ENCODE assay signal across 12 cellular contexts in the genomic region with DNA sequence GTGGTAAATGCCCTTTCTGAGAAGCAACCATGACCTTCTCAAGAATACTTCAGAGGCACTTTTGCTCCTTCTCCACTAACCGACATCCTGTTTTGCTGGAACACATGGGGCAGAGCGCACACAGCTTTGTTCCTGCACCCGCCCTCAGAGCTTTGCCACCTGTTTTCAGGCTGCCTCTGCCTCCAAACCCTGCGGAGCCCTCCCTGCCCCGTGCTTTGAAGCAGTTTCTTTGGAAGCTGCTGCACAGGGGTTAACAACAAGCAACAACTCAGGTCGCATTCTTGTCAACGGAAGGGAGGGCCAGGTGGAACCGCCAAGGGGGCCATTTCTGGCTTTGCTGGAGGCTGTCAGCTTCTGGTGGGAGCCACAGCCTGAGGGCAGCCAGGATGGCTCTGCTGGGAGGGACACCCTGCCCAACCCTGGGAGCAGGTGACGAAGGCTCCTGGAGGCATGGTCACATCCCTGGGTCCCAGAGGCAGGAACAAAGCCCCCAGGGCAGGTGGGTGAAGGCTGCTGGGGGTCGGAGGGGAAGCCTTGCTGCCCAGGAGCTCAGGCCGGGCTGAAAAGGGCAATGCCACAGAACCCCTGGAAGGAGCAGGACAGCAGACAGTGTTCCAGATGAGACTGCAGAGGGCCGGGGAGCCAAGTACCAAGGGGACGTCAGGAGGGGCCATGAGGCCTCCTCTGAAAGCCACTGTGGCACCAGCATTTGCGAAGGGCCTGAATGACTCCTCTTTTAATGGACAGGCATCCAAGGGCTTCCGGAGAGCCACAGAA. TPM values are rescaled to one million over a fixed set of nuclear protein-coding genes. Genes with fewer than 3 reads are reported as not detected.
DNase-seq lines count a peak whose midpoint lies in the region; ATAC-seq lines count a peak whose summit lies in the region.
"Had no signal": no experiment of that assay in that cellular context is flagged by ENCODE, and none has a peak within 500 bp of the region (broad histone marks: within the 10 kb centered on the region; RNA-seq: fewer than 3 reads in every experiment).

No MANE protein-coding gene starts in this region.

- peak overlapping the region; percentile 62 for H3K4me3 ChIP-seq in CD4-positive, CD25-positive, alpha-beta regulatory T cell (ENCODE audit: low read depth, low read length)
- H3K4me3 ChIP-seq: pancreas, tibial nerve had no signal

- H3K27me3 ChIP-seq in CD4-positive, CD25-positive, alpha-beta regulatory T cell (ENCODE audit: control insufficient read depth, insufficient read depth, low read length) = no peaks in the 10 kb centered on the region
- H3K27me3 ChIP-seq: pancreas had no signal

- peaks cover 11% of the 10 kb centered on the region for H3K27me3 Mint-ChIP-seq in CD4-positive, CD25-positive, alpha-beta regulatory T cell
- H3K27me3 Mint-ChIP-seq in activated naive CD4-positive, alpha-beta T cell treated with anti-CD3 and anti-CD28 coated beads, Interleukin-2, amount 10 ng/mL, durations not matched to agents 7 days and 5 days = peaks cover 5% of the 10 kb centered on the region

- peak overlapping the region; percentile 88 to 94 (median 90) for H3K4me3 Mint-ChIP-seq in CD4-positive, CD25-positive, alpha-beta regulatory T cell
- H3K4me3 Mint-ChIP-seq in activated naive CD4-positive, alpha-beta T cell treated with anti-CD3 and anti-CD28 coated beads, Interleukin-2, amount 10 ng/mL, durations not matched to agents 7 days and 5 days = peak overlapping the region; percentile 95

- peak overlapping the region; percentile 71 for H3K27ac ChIP-seq in CD4-positive, CD25-positive, alpha-beta regulatory T cell (ENCODE audit: insufficient read depth, low read length, poor library complexity, severe bottlenecking)
- H3K27ac ChIP-seq: pancreas, tibial nerve had no signal

- H3K27ac Mint-ChIP-seq in CD4-positive, CD25-positive, alpha-beta regulatory T cell = peak overlapping the region; percentile 93 to 98 (median 95)
- H3K27ac Mint-ChIP-seq in activated naive CD4-positive, alpha-beta T cell treated with anti-CD3 and anti-CD28 coated beads, Interleukin-2, amount 10 ng/mL, durations not matched to agents 7 days and 5 days = peak overlapping the region; percentile 99

- peaks cover 46% of the 10 kb centered on the region for H3K4me1 ChIP-seq in CD4-positive, CD25-positive, alpha-beta regulatory T cell (ENCODE audit: control insufficient read depth, insufficient read depth, low read length, poor library complexity, severe bottlenecking)

- no peaks in the 10 kb centered on the region for H3K36me3 ChIP-seq in CD4-positive, CD25-positive, alpha-beta regulatory T cell (ENCODE audit: control insufficient read depth, insufficient read depth, low read length)
- H3K36me3 ChIP-seq: pancreas, tibial nerve had no signal

- ATAC-seq in CD4-positive, CD25-positive, alpha-beta regulatory T cell (ENCODE audit: low read depth in 2 of 2) = peak; percentile 79
- no peak for ATAC-seq in HG03095 (IDR thresholded peaks at IDR 0.05; ENCODE audit: unreplicated experiment)
- ATAC-seq: pancreas had no signal

- H3K36me3 Mint-ChIP-seq in CD4-positive, CD25-positive, alpha-beta regulatory T cell = no peaks in the 10 kb centered on the region
- peaks cover 35% of the 10 kb centered on the region for H3K36me3 Mint-ChIP-seq in activated naive CD4-positive, alpha-beta T cell treated with anti-CD3 and anti-CD28 coated beads, Interleukin-2, amount 10 ng/mL, durations not matched to agents 7 days and 5 days

- H3K4me1 Mint-ChIP-seq in CD4-positive, CD25-positive, alpha-beta regulatory T cell = peaks cover 19 to 72% (median 40%) of the 10 kb centered on the region in 4 donors
- peaks cover 82% of the 10 kb centered on the region for H3K4me1 Mint-ChIP-seq in activated naive CD4-positive, alpha-beta T cell treated with anti-CD3 and anti-CD28 coated beads, Interleukin-2, amount 10 ng/mL, durations not matched to agents 7 days and 5 days

- peak; percentile 23 to 98 (median 79) for DNase-seq in CD4-positive, CD25-positive, alpha-beta regulatory T cell
- DNase-seq in activated CD4-positive, alpha-beta T cell treated with anti-CD3 and anti-CD28 coated beads for 1 hour = peak; percentile 51
- DNase-seq in activated naive CD4-positive, alpha-beta T cell treated with anti-CD3 and anti-CD28 coated beads, Interleukin-2, amount 10 ng/mL, durations not matched to agents 7 days and 5 days = peak; percentile 93
- DNase-seq in stimulated activated CD4-positive, alpha-beta T cell treated with anti-CD3 and anti-CD28 coated beads, Interleukin-12 subunit alpha, Interleukin-12 subunit beta, amount 100 ng/mL, for 48 hours (ENCODE audit: low read depth in 2 of 3, low spot score in 1 of 3) = peak in 2 of 3 donors; percentile 58 to 63
- DNase-seq in NCI-H2171 (lab: John Stamatoyannopoulos, UW) = no peak
- no peak for DNase-seq in NCI-H1417 treated with DMSO at 0.1 percent for 48 hours (lab: John Stamatoyannopoulos, UW)
- no peak for DNase-seq in COLO829 (ENCODE audit: low spot score)
- DNase-seq: pancreas had no signal

- H3K9me3 ChIP-seq in CD4-positive, CD25-positive, alpha-beta regulatory T cell (ENCODE audit: control insufficient read depth in 2 of 2, low read length in 2 of 2) = no peaks in the 10 kb centered on the region
- H3K9me3 ChIP-seq: pancreas, tibial nerve had no signal

- CTCF ChIA-PET in activated naive CD4-positive, alpha-beta T cell treated with anti-CD3 and anti-CD28 coated beads, Interleukin-2, amount 10 ng/mL, durations not matched to agents 7 days and 5 days (lab: Charles Lee) = interaction anchor here (0.8 to 12.7 kb wide), 6 partner anchors 17 to 89 kb away, joined by 3 to 489 read pairs (median 60); a partner anchor contains a TSS

- no peaks in the 10 kb centered on the region for H3K9me3 Mint-ChIP-seq in CD4-positive, CD25-positive, alpha-beta regulatory T cell
- no peaks in the 10 kb centered on the region for H3K9me3 Mint-ChIP-seq in activated naive CD4-positive, alpha-beta T cell treated with anti-CD3 and anti-CD28 coated beads, Interleukin-2, amount 10 ng/mL, durations not matched to agents 7 days and 5 days

RNA-seq across cellular contexts. Expression of a gene that starts 46.8 kb away (rescaled TPM):
- total RNA-seq in CD4-positive, CD25-positive, alpha-beta regulatory T cell = 31.2 TPM
- 10 to 100 TPM; 36.6 to 46.4 (median 43.0) TPM for polyA plus RNA-seq in CD4-positive, CD25-positive, alpha-beta regulatory T cell

RNA-seq across cellular contexts. Expression of a gene that starts 49.3 kb away (rescaled TPM):
- 130 TPM for total RNA-seq in CD4-positive, CD25-positive, alpha-beta regulatory T cell
- 100 to 1,000 TPM; 173 to 263 (median 213) TPM for polyA plus RNA-seq in CD4-positive, CD25-positive, alpha-beta regulatory T cell
- total RNA-seq: dermis microvascular lymphatic vessel endothelial cell had no signal
- polyA plus RNA-seq: AG04450 had no signal

Comparison
In these comparisons a context has a peak if more than half of its experiments do, and no peak if none do; other contexts are left out.
1. DNase-seq: peak in CD4-positive, CD25-positive, alpha-beta regulatory T cell (3 of 3), activated CD4-positive, alpha-beta T cell treated with anti-CD3 and anti-CD28 coated beads for 1 hour (single experiment), activated naive CD4-positive, alpha-beta T cell treated with anti-CD3 and anti-CD28 coated beads, Interleukin-2, amount 10 ng/mL, durations not matched to agents 7 days and 5 days (single experiment) and stimulated activated CD4-positive, alpha-beta T cell treated with anti-CD3 and anti-CD28 coated beads, Interleukin-12 subunit alpha, Interleukin-12 subunit beta, amount 100 ng/mL, for 48 hours (2 of 3); none in NCI-H2171 (single experiment), NCI-H1417 treated with DMSO at 0.1 percent for 48 hours (single experiment) and COLO829 (single experiment).